Comparison of ENCODE assay signal across 1 cellular context in the genomic region with DNA sequence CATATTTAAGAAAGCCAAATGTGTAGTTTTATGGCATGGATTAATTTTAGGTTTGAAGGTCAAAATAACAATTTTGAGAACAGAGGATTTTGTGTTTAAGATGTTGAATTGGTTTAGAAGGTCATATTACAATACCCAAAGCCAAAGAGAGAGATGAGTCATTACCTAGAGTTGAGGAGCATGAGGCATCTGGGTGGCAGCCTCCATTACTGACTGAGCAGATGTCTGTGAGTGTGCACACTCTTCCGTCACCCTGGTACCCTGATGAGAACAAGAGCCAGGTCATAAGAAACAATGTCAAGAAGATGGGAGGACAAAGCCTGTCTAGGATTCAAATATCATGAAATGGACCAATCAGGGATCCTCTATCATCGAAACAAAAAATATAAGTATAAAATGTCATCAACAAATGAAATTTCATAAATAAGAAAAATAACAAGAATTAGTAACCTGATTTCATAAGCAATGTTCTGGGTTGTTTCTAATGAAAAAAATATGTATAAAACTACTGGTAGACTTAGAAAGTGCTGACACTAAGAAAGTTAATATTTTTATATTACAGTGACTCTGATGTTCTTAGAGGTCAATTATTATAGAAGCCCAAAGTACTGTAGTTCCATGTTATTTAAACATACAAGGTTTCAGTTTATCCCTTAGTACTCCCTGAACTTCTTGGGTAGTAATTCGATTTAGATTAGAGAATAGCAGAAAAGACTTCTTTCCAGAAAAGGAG.
TF ChIP-seq lines count a peak whose summit lies in the region.

No MANE protein-coding gene starts in this region.

TF ChIP-seq in A549, 52 proteins besides CTCF, POLR2A, EP300 and RAD21 (continued from another document):
- TF ChIP-seq, protein P1, sequence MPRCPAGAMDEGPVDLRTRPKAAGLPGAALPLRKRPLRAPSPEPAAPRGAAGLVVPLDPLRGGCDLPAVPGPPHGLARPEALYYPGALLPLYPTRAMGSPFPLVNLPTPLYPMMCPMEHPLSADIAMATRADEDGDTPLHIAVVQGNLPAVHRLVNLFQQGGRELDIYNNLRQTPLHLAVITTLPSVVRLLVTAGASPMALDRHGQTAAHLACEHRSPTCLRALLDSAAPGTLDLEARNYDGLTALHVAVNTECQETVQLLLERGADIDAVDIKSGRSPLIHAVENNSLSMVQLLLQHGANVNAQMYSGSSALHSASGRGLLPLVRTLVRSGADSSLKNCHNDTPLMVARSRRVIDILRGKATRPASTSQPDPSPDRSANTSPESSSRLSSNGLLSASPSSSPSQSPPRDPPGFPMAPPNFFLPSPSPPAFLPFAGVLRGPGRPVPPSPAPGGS (IDR thresholded peaks at IDR 0.05) = no peak
- TF ChIP-seq RCOR1 (IDR thresholded peaks at IDR 0.05; ENCODE audit: low read depth, low read length) (no peak), JUN (IDR thresholded peaks at IDR 0.05) (no peak), KDM1A (IDR thresholded peaks at IDR 0.05; ENCODE audit: low read depth) (no peak), ZSCAN20 (CRISPR knock-in tag; IDR thresholded peaks at IDR 0.05) (no peak), FOXS1 (CRISPR knock-in tag; IDR thresholded peaks at IDR 0.05) (no peak), ZC3H11A (IDR thresholded peaks at IDR 0.05) (no peak), FOSL2 (IDR thresholded peaks at IDR 0.05) (no peak), FOSL2 (CRISPR knock-in tag; IDR thresholded peaks at IDR 0.05) (peak; percentile 52), ESRRA (IDR thresholded peaks at IDR 0.05; ENCODE audit: borderline replicate concordance, low read length) (no peak), HOXA7 (CRISPR knock-in tag; IDR thresholded peaks at IDR 0.05) (no peak), JUNB (IDR thresholded peaks at IDR 0.05) (no peak)
- TF ChIP-seq, protein P2, sequence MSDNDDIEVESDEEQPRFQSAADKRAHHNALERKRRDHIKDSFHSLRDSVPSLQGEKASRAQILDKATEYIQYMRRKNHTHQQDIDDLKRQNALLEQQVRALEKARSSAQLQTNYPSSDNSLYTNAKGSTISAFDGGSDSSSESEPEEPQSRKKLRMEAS (IDR thresholded peaks at IDR 0.05) = no peak
- TF ChIP-seq, protein P3, sequence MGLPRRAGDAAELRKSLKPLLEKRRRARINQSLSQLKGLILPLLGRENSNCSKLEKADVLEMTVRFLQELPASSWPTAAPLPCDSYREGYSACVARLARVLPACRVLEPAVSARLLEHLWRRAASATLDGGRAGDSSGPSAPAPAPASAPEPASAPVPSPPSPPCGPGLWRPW (IDR thresholded peaks at IDR 0.05) = no peak
- TF ChIP-seq, protein P4, sequence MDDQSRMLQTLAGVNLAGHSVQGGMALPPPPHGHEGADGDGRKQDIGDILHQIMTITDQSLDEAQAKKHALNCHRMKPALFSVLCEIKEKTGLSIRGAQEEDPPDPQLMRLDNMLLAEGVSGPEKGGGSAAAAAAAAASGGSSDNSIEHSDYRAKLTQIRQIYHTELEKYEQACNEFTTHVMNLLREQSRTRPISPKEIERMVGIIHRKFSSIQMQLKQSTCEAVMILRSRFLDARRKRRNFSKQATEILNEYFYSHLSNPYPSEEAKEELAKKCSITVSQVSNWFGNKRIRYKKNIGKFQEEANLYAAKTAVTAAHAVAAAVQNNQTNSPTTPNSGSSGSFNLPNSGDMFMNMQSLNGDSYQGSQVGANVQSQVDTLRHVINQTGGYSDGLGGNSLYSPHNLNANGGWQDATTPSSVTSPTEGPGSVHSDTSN (IDR thresholded peaks at IDR 0.05) = no peak
- TF ChIP-seq, protein P5, sequence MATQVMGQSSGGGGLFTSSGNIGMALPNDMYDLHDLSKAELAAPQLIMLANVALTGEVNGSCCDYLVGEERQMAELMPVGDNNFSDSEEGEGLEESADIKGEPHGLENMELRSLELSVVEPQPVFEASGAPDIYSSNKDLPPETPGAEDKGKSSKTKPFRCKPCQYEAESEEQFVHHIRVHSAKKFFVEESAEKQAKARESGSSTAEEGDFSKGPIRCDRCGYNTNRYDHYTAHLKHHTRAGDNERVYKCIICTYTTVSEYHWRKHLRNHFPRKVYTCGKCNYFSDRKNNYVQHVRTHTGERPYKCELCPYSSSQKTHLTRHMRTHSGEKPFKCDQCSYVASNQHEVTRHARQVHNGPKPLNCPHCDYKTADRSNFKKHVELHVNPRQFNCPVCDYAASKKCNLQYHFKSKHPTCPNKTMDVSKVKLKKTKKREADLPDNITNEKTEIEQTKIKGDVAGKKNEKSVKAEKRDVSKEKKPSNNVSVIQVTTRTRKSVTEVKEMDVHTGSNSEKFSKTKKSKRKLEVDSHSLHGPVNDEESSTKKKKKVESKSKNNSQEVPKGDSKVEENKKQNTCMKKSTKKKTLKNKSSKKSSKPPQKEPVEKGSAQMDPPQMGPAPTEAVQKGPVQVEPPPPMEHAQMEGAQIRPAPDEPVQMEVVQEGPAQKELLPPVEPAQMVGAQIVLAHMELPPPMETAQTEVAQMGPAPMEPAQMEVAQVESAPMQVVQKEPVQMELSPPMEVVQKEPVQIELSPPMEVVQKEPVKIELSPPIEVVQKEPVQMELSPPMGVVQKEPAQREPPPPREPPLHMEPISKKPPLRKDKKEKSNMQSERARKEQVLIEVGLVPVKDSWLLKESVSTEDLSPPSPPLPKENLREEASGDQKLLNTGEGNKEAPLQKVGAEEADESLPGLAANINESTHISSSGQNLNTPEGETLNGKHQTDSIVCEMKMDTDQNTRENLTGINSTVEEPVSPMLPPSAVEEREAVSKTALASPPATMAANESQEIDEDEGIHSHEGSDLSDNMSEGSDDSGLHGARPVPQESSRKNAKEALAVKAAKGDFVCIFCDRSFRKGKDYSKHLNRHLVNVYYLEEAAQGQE (IDR thresholded peaks at IDR 0.05) = no peak
TF ChIP-seq in A549: peak in this region for 2.
